8 cellular contexts compared by ENCODE assay signal in genomic region chr1:226674892-226675719, GRCh38.
DNase-seq lines count a peak whose midpoint lies in the region; ATAC-seq, FAIRE-seq and TF ChIP-seq lines count a peak whose summit lies in the region.

No MANE protein-coding gene starts in this region.

- DNase-seq in GM19239 (ENCODE audit: insufficient read length, low spot score) = peak; percentile 71
- DNase-seq in T-helper 22 cell (ENCODE audit: low read depth) = peak; percentile 81
- DNase-seq in inferior parietal cortex (ENCODE audit: extremely low spot score) = no peak
- no peak for DNase-seq in NCI-H1694 (lab: John Stamatoyannopoulos, UW)
- no peak for DNase-seq in BE2C

- no peaks in the 10 kb centered on the region for H3K27me3 ChIP-seq in neutrophil
- no peaks in the 10 kb centered on the region for H3K27me3 ChIP-seq in BE2C

- peak overlapping the region; percentile 64 to 70 for H3K4me3 ChIP-seq in neutrophil (ENCODE audit: low read depth in 1 of 2, low read length in 1 of 2)
- no peak overlapping the region for H3K4me3 ChIP-seq in BE2C (ENCODE audit: low read depth, low read length)

- H3K9me3 ChIP-seq in neutrophil = no peaks in the 10 kb centered on the region
- no peaks in the 10 kb centered on the region for H3K9me3 ChIP-seq in BE2C

- ATAC-seq in HG03097 (IDR thresholded peaks at IDR 0.05; ENCODE audit: low FRiP score, unreplicated experiment) = peak; percentile 68

- peak overlapping the region; percentile 93 for H3K27ac ChIP-seq in cingulate gyrus (ENCODE audit: low read depth, low read length)
- H3K27ac ChIP-seq in neutrophil = peak overlapping the region; percentile 98

- H3K4me1 ChIP-seq in neutrophil (ENCODE audit: control insufficient read depth in 1 of 2, insufficient read depth in 1 of 2, low read depth in 1 of 2, low read length in 1 of 2) (peaks cover 91 to 97% of the 10 kb centered on the region in 2 experiments), BE2C (no peaks in the 10 kb centered on the region)

- peak; percentile 97 for FAIRE-seq in GM19239 (lab: Jason Lieb, UNC)

- peaks cover 7% of the 10 kb centered on the region for H3K36me3 ChIP-seq in neutrophil
- H3K36me3 ChIP-seq in BE2C = no peaks in the 10 kb centered on the region

- peak; percentile 7 for TF ChIP-seq CTCF in neutrophil (IDR thresholded peaks at IDR 0.05)
- TF ChIP-seq CTCF in BE2C (IDR thresholded peaks at IDR 0.05; ENCODE audit: low read depth, low read length) = no peak

Comparison
In these comparisons a context has a peak if more than half of its experiments do, and no peak if none do; other contexts are left out.
1. DNase-seq: peak in GM19239 (single experiment) and T-helper 22 cell (single experiment); none in inferior parietal cortex (single experiment), NCI-H1694 (single experiment) and BE2C (single experiment).